13 cellular contexts compared by ENCODE assay signal in genomic region chr1:61142726-61143500, GRCh38.
DNase-seq lines count a peak whose midpoint lies in the region; ATAC-seq and TF ChIP-seq lines count a peak whose summit lies in the region.
"Had no signal": no experiment of that assay in that cellular context is flagged by ENCODE, and none has a peak within 500 bp of the region (broad histone marks: within the 10 kb centered on the region; RNA-seq: fewer than 3 reads in every experiment).

No MANE protein-coding gene starts in this region.

- H3K9ac ChIP-seq in GM23248: no peak overlapping the region

- H2AFZ ChIP-seq in GM23248: no peak overlapping the region

- no peaks in the 10 kb centered on the region for H3K36me3 ChIP-seq in GM23248 (ENCODE audit: low read depth)

- intact Hi-C loops in sciatic nerve (cut with DNase I): no loop called here

- H3K27me3 ChIP-seq in GM23248 (replicated peaks; ENCODE audit: insufficient read depth): no peaks in the 10 kb centered on the region

- WGBS in GM23248 (ENCODE audit: low coverage in 1 of 2, low lambda C conversion rate in 2 of 2, missing lambda C conversion rate in 2 of 2), 2 experiments: 76 to 79% methylated on average over 11 of the region's 11 CpGs

- no peak for TF ChIP-seq CTCF in epithelial cell of esophagus (IDR thresholded peaks at IDR 0.05; ENCODE audit: insufficient read depth, low read depth, low read length, missing control alignments)

- H3K79me2 ChIP-seq in GM23248 (ENCODE audit: insufficient read depth): no peaks in the 10 kb centered on the region

- peaks cover 38% of the 10 kb centered on the region for H3F3A ChIP-seq in GM23248 (ENCODE audit: insufficient read depth)

- no peaks in the 10 kb centered on the region for H3K9me2 ChIP-seq in GM23248 (ENCODE audit: insufficient read depth)

- no peaks in the 10 kb centered on the region for H3K9me3 ChIP-seq in GM23248 (ENCODE audit: low read depth)

- H3K4me1 ChIP-seq in GM23248 (ENCODE audit: insufficient read depth): peaks cover 49% of the 10 kb centered on the region

- ATAC-seq in sciatic nerve (peak; percentile 25), GM18505 (IDR thresholded peaks at IDR 0.05; ENCODE audit: unreplicated experiment) (no peak)
- ATAC-seq in activated CD4-positive, CD25-positive, alpha-beta regulatory T cell treated with anti-CD3 and anti-CD28 coated beads, Interleukin-2, amount 50 U/mL, for 24 hours: no peak

- DNase-seq in GM23248 (peak; percentile 40), NCI-H748 (lab: John Stamatoyannopoulos, UW; ENCODE audit: unreplicated experiment) (peak; percentile 86), epithelial cell of esophagus (ENCODE audit: low read depth) (peak; percentile 85), sciatic nerve (ENCODE audit: low spot score) (no peak), H4 (ENCODE audit: low spot score) (no peak), globus pallidus (ENCODE audit: low spot score) (no peak)
- DNase-seq: activated CD4-positive, alpha-beta T cell treated with anti-CD3 and anti-CD28 coated beads for 48 hours; activated naive CD4-positive, alpha-beta T cell treated with anti-CD3 and anti-CD28 coated beads, Interleukin-2, amount 50 U/mL, for 16 hours; naive B cell; NCI-H146; stimulated activated naive CD4-positive, alpha-beta T cell had no signal

- H3K4me2 ChIP-seq in GM23248 (ENCODE audit: unreplicated experiment): no peak overlapping the region

- in situ Hi-C loops in GM23248 (cut with MboI): no loop called here

- H3K4me3 ChIP-seq in GM23248 (no peak overlapping the region), epithelial cell of esophagus (ENCODE audit: low read length) (no peak overlapping the region)

- TF ChIP-seq POLR2A in GM18505 (IDR thresholded peaks at IDR 0.05; ENCODE audit: borderline replicate concordance, extremely low read depth, insufficient read depth, insufficient read length): no peak

- H3K27ac ChIP-seq in GM23248: no peak overlapping the region

- no peaks in the 10 kb centered on the region for H4K20me1 ChIP-seq in GM23248 (ENCODE audit: insufficient read depth)

Comparison
In these comparisons a context has a peak if more than half of its experiments do, and no peak if none do; other contexts are left out.
1. DNase-seq: peak in GM23248 (single experiment), NCI-H748 (single experiment) and epithelial cell of esophagus (single experiment); none in sciatic nerve (single experiment), H4 (single experiment) and globus pallidus (single experiment).